8 cellular contexts compared by ENCODE assay signal in the genomic region with DNA sequence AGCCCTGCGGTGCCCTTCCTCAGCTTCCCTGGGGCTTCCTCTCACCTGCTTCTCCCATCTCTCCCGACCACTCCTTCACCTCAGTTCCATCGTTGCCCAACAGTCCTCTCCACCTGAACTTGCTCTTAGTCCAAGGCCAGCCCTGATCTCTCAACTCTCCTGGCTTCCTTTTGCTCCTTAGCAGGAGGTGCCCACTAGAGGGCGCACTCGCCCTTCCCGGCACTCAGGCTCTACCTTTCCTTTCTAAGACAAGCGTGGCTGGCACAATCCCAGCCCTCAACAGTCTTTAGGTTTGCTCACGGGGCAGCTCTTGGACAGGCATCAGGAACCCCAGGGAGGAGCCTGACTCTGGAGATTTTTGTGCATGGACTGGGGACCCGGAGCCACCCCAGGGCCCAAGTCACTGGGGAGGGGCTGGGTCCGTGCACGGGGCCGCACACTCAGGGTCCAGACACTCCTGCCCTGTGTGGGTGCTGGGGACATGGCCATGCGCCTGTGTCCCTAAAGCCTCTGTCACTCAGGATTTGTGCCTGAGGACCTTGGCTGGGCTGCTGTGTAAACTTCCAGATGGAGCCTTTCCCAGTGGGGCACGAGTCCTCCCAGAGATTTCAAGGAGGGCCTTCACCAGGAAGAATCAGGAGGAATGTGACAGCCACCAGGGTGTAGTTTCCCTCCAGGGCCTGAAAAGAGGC. TPM values are rescaled to one million over a fixed set of nuclear protein-coding genes. Genes with fewer than 3 reads are reported as not detected.
A peak's percentile ranks its signal among the peaks of the same experiment; 100 is the strongest.
DNase-seq lines count a peak whose midpoint lies in the region; ATAC-seq and TF ChIP-seq lines count a peak whose summit lies in the region.

No MANE protein-coding gene starts in this region.

- CTCF ChIA-PET in Panc1 (lab: Charles Lee) = no interaction called here

- ATAC-seq in Panc1 (peak; percentile 89), GM21717 (IDR thresholded peaks at IDR 0.05; ENCODE audit: unreplicated experiment) (no peak)

- H3K4me1 ChIP-seq in Panc1 (ENCODE audit: control insufficient read depth, insufficient read depth, low read length) (no peaks in the 10 kb centered on the region), left ventricle myocardium inferior (no peaks in the 10 kb centered on the region)

- BruUV-seq in Panc1 (replicated peaks; lab: Mats Ljungman, UMichigan) = no TSS peak

- H3K9me3 ChIP-seq in Panc1 (ENCODE audit: control insufficient read depth, insufficient read depth, low read depth, low read length) (no peaks in the 10 kb centered on the region), left ventricle myocardium inferior (replicated peaks) (no peaks in the 10 kb centered on the region)

- H3K27ac ChIP-seq in HL-60 (replicated peaks) (no peak overlapping the region), Panc1 (ENCODE audit: low read length) (no peak overlapping the region), left ventricle myocardium inferior (replicated peaks) (no peak overlapping the region)

- H3K27me3 ChIP-seq in HL-60 (ENCODE audit: insufficient read depth, poor library complexity, severe bottlenecking) (peaks cover 1% of the 10 kb centered on the region), Panc1 (ENCODE audit: control insufficient read depth, insufficient read depth, low read length) (no peaks in the 10 kb centered on the region), left ventricle myocardium inferior (ENCODE audit: low read depth) (peaks cover 12% of the 10 kb centered on the region)

- POLR2A ChIA-PET in Panc1 (lab: Charles Lee) = no interaction called here

- DNase-seq in Caki2 (ENCODE audit: low read depth) (peak; percentile 55), HL-60 (ENCODE audit: low read depth in 1 of 2, low spot score in 1 of 2) (peak in 1 of 2 experiments; percentile 55), Panc1 (ENCODE audit: low read depth, low spot score) (peak; percentile 20), left ventricle myocardium inferior (peak; percentile 23), SKM-1 (lab: John Stamatoyannopoulos, UW; ENCODE audit: unreplicated experiment) (no peak)
- peak; percentile 15 for DNase-seq in activated gamma-delta T cell treated with anti-CD3 and anti-CD28 coated beads, Interleukin-2, amount 50 U/mL, for 16 hours (ENCODE audit: low read depth)
- peak; percentile 51 for DNase-seq in stimulated activated CD4-positive, alpha-beta T cell treated with anti-CD3 and anti-CD28 coated beads, Interleukin-12 subunit alpha, Interleukin-12 subunit beta, amount 100 ng/mL, for 4 hours

- in situ Hi-C loops in Caki2 (cut with HindIII; ENCODE audit: low pct_unique_long_range_greater_than_20kb, low sequenced_read_pairs) = no loop called here
- in situ Hi-C loops in Panc1 (cut with HindIII; ENCODE audit: low pct_unique_long_range_greater_than_20kb, low sequenced_read_pairs) = no loop called here

- H3K4me3 ChIP-seq in HL-60 (replicated peaks; ENCODE audit: insufficient read depth, low read length) = no peak overlapping the region
- no peak overlapping the region for H3K4me3 ChIP-seq in Panc1 (ENCODE audit: low read depth in 2 of 2, low read length in 2 of 2)
- H3K4me3 ChIP-seq in left ventricle myocardium inferior = no peak overlapping the region

- intact Hi-C loops in Panc1 (cut with micrococcal nuclease; ENCODE audit: unreplicated experiment) (no loop called here), left ventricle myocardium inferior (cut with micrococcal nuclease) (no loop called here)

- TF ChIP-seq CTCF in HL-60 (IDR thresholded peaks at IDR 0.05; ENCODE audit: insufficient read depth, low read length) = peak; percentile 69
- TF ChIP-seq CTCF in Panc1 (IDR thresholded peaks at IDR 0.05) = peak; percentile 85
- TF ChIP-seq CTCF in left ventricle myocardium inferior (IDR thresholded peaks at IDR 0.05; ENCODE audit: borderline replicate concordance) = peak; percentile 58

- H3K36me3 ChIP-seq in Panc1 (ENCODE audit: control insufficient read depth, insufficient read depth, low read length) (no peaks in the 10 kb centered on the region), left ventricle myocardium inferior (no peaks in the 10 kb centered on the region)

RNA-seq across cellular contexts. Expression of gene CEACAM8, which starts 12.1 kb away (rescaled TPM):
- not detected in 2 replicates for total RNA-seq in Caki2 (2014; rRNA removed; shearing (Covaris generic); ENCODE audit: low replicate concordance)
- not detected for total RNA-seq in Panc1 (2021; ENCODE audit: unreplicated experiment)
- not detected for polyA plus RNA-seq in Panc1 (2012; ENCODE audit: insufficient read length)
- not detected for total RNA-seq in left ventricle myocardium inferior
